ENCODE assay signal across 8 cellular contexts in genomic region chr11:67439321-67440228, GRCh38. TPM values are rescaled to one million over a fixed set of nuclear protein-coding genes. Genes with fewer than 3 reads are reported as not detected.
DNase-seq lines count a peak whose midpoint lies in the region; ATAC-seq, FAIRE-seq and TF ChIP-seq lines count a peak whose summit lies in the region.

No MANE protein-coding gene starts in this region.

- peak; percentile 13 for TF ChIP-seq POLR2A in endothelial cell of umbilical vein (IDR thresholded peaks at IDR 0.05; ENCODE audit: low read depth, low read length)
- no peak for TF ChIP-seq POLR2A in sigmoid colon (IDR thresholded peaks at IDR 0.05)
- TF ChIP-seq POLR2A in GM18505 (IDR thresholded peaks at IDR 0.05; ENCODE audit: borderline replicate concordance, extremely low read depth, insufficient read depth, insufficient read length): no peak

- POLR2A ChIA-PET in endothelial cell of umbilical vein (lab: Charles Lee): interaction anchor here (0.6 kb wide), 1 partner anchor 37 kb away, joined by 3 read pairs; no protein-coding TSS in a partner anchor

- TF ChIP-seq EP300 in sigmoid colon (IDR thresholded peaks at IDR 0.05): no peak

- peak overlapping the region; percentile 95 for H3K4me3 ChIP-seq in GM12875 (ENCODE audit: low read depth, low read length)
- no peak overlapping the region for H3K4me3 ChIP-seq in endothelial cell of umbilical vein (replicated peaks in 1 of 3; ENCODE audit: insufficient read depth in 1 of 3, low read depth in 1 of 3, low read length in 3 of 3)
- H3K4me3 ChIP-seq in sigmoid colon: no peak overlapping the region

- in situ Hi-C loops in SK-MEL-5 (cut with HindIII; ENCODE audit: low pct_unique_long_range_greater_than_20kb, low sequenced_read_pairs): no loop called here

- H3K4me2 ChIP-seq in endothelial cell of umbilical vein (ENCODE audit: insufficient read depth, low read length): no peak overlapping the region

- H3K27ac ChIP-seq in endothelial cell of umbilical vein (ENCODE audit: insufficient read depth, low read depth, low read length) (no peak overlapping the region), sigmoid colon (peak overlapping the region; percentile 32 to 53 (median 45))

- WGBS in sigmoid colon, 2 donors: 74 to 75% methylated on average over 31 of the region's 31 CpGs

- H2AFZ ChIP-seq in endothelial cell of umbilical vein (ENCODE audit: low read depth, low read length): no peak overlapping the region

- DNase-seq in AG08396 (ENCODE audit: low spot score) (peak; percentile 68), SK-MEL-5 (ENCODE audit: low read depth, low spot score) (peak; percentile 47), endothelial cell of umbilical vein (ENCODE audit: low read depth, low spot score) (peak; percentile 8), sigmoid colon (no peak), NCI-H1436 (lab: John Stamatoyannopoulos, UW) (no peak), DMS79 treated with DMSO at 0.1 percent for 48 hours (lab: John Stamatoyannopoulos, UW) (no peak)

- TF ChIP-seq CTCF in GM12875 (IDR thresholded peaks at IDR 0.05; ENCODE audit: borderline replicate concordance, insufficient read depth, low read depth, low read length) (peak; percentile 25; the same call in 1 of the 2 replicates), endothelial cell of umbilical vein (IDR thresholded peaks at IDR 0.05; ENCODE audit: extremely low read depth in 1 of 2, insufficient read depth in 1 of 2, low read depth in 1 of 2, low read length in 2 of 2) (peak in 1 of 2 donors; percentile 13), sigmoid colon (IDR thresholded peaks at IDR 0.05) (no peak)

- H3K9ac ChIP-seq in endothelial cell of umbilical vein (replicated peaks; ENCODE audit: extremely low read depth, insufficient read depth, low read length): no peak overlapping the region

- dilution Hi-C loops in endothelial cell of umbilical vein (cut with MboI; ENCODE audit: extremely low pct_ligation_motif_present, low sequenced_read_pairs): no loop called here

- no peak for FAIRE-seq in endothelial cell of umbilical vein (lab: Jason Lieb, UNC)

- intact Hi-C loops in endothelial cell of umbilical vein (cut with micrococcal nuclease) (no loop called here), sigmoid colon (cut with DNase I) (no loop called here)

- no peaks in the 10 kb centered on the region for H4K20me1 ChIP-seq in endothelial cell of umbilical vein (replicated peaks; ENCODE audit: control insufficient read depth, extremely low read depth, insufficient read depth, low read length)

- H3K36me3 ChIP-seq in endothelial cell of umbilical vein (ENCODE audit: control insufficient read depth in 2 of 2, extremely low read depth in 1 of 2, insufficient read depth in 2 of 2, low read length in 2 of 2): peaks cover 0 to 29% of the 10 kb centered on the region in 2 experiments
- H3K36me3 ChIP-seq in sigmoid colon: peaks cover 0 to 65% (median 27%) of the 10 kb centered on the region in 4 donors

- no TSS peak for BruUV-seq in endothelial cell of umbilical vein (replicated peaks; lab: Mats Ljungman, UMichigan)

- peaks cover 11% of the 10 kb centered on the region for H3K79me2 ChIP-seq in endothelial cell of umbilical vein (ENCODE audit: control insufficient read depth, insufficient read depth, low read length)

- H3K9me1 ChIP-seq in endothelial cell of umbilical vein (replicated peaks; ENCODE audit: control insufficient read depth, extremely low read depth, insufficient read depth, low read length): no peaks in the 10 kb centered on the region

- H3K4me1 ChIP-seq in endothelial cell of umbilical vein (ENCODE audit: control insufficient read depth, extremely low read depth, insufficient read depth, low read length): peaks cover 6% of the 10 kb centered on the region
- peaks cover 0 to 48% (median 31%) of the 10 kb centered on the region in 4 donors for H3K4me1 ChIP-seq in sigmoid colon

- H3K27me3 ChIP-seq in endothelial cell of umbilical vein (ENCODE audit: control insufficient read depth in 2 of 2, insufficient read depth in 2 of 2, low read length in 2 of 2) (no peaks in the 10 kb centered on the region), sigmoid colon (no peaks in the 10 kb centered on the region)

- ATAC-seq in GM18505 (IDR thresholded peaks at IDR 0.05; ENCODE audit: unreplicated experiment): no peak

- H3K9me3 ChIP-seq in endothelial cell of umbilical vein (replicated peaks; ENCODE audit: control insufficient read depth, insufficient read depth, low read length) (no peaks in the 10 kb centered on the region), sigmoid colon (no peaks in the 10 kb centered on the region)

- CTCF ChIA-PET in endothelial cell of umbilical vein (lab: Charles Lee): interaction anchor here (0.7 to 1.2 kb wide), 3 partner anchors 29 to 47 kb away, joined by 3 to 5 read pairs (median 3); partner anchors contain the start of genes PPP1CA and RAD9A

RNA-seq across cellular contexts. Expression of gene PTPRCAP, which starts 2.1 kb away (rescaled TPM):
- total RNA-seq in SK-MEL-5 (2014; rRNA removed; shearing (Covaris generic)): 0.16 and 0.79 TPM in 2 replicates
- 0.13 TPM in 1 of 2 replicates, not detected in the other for polyA plus RNA-seq in SK-MEL-5 (2015; cell fraction: cytosol; rRNA removed)
- 1.6 and 3.3 TPM in 2 replicates for polyA plus RNA-seq in SK-MEL-5 (2015; cell fraction: nucleus; rRNA removed)
- total RNA-seq in endothelial cell of umbilical vein (1.4 TPM in 1 of 2 replicates, not detected in the other), sigmoid colon (1 to 10 TPM in 3 of 4 donors, under 1 TPM in 1; 0.71 to 3.7 (median 2.1) TPM)
- polyA plus RNA-seq in endothelial cell of umbilical vein (3.6 and 6.5 TPM in 2 replicates), sigmoid colon (100 to 1,000 TPM in 1 of 3 donors, 1 to 10 TPM in 2; 2.4 to 129 (median 2.8) TPM)
- 0.66 and 0.99 TPM in 2 replicates for polyA plus RNA-seq in endothelial cell of umbilical vein (2011; cell fraction: cytosol; rRNA removed)
- 15.0 and 16.6 TPM in 2 replicates for polyA plus RNA-seq in endothelial cell of umbilical vein (2011; cell fraction: nucleus; rRNA removed)
- polyA plus RNA-seq in endothelial cell of umbilical vein (2012): 0.47 and 0.74 TPM in 2 replicates
- polyA minus RNA-seq in endothelial cell of umbilical vein: 0.79 and 0.85 TPM in 2 replicates
- polyA minus RNA-seq in endothelial cell of umbilical vein (2011; cell fraction: cytosol; rRNA and poly(A)+ RNA removed): not detected
- polyA minus RNA-seq in endothelial cell of umbilical vein (2011; cell fraction: nucleus; rRNA and poly(A)+ RNA removed): 0.38 and 1.3 TPM in 2 replicates

RNA-seq across cellular contexts. Expression of gene CORO1B, which starts 3.7 kb away (rescaled TPM):
- 94.1 and 108 TPM in 2 replicates for total RNA-seq in SK-MEL-5 (2014; rRNA removed; shearing (Covaris generic))
- polyA plus RNA-seq in SK-MEL-5 (2015; cell fraction: cytosol; rRNA removed): 168 and 172 TPM in 2 replicates
- polyA plus RNA-seq in SK-MEL-5 (2015; cell fraction: nucleus; rRNA removed): 127 and 139 TPM in 2 replicates
- total RNA-seq in endothelial cell of umbilical vein (126 and 142 TPM in 2 replicates), sigmoid colon (10 to 100 TPM; 42.9 to 52.9 (median 46.1) TPM)
- polyA plus RNA-seq in endothelial cell of umbilical vein (197 and 236 TPM in 2 replicates), sigmoid colon (100 to 1,000 TPM; 150 to 190 (median 166) TPM)
- polyA plus RNA-seq in endothelial cell of umbilical vein (2011; cell fraction: cytosol; rRNA removed): 119 and 178 TPM in 2 replicates
- 136 and 160 TPM in 2 replicates for polyA plus RNA-seq in endothelial cell of umbilical vein (2011; cell fraction: nucleus; rRNA removed)
- polyA plus RNA-seq in endothelial cell of umbilical vein (2012): 77.0 and 130 TPM in 2 replicates
- 97.2 and 116 TPM in 2 replicates for polyA minus RNA-seq in endothelial cell of umbilical vein
- 59.2 TPM for polyA minus RNA-seq in endothelial cell of umbilical vein (2011; cell fraction: cytosol; rRNA and poly(A)+ RNA removed)
- 36.0 and 65.5 TPM in 2 replicates for polyA minus RNA-seq in endothelial cell of umbilical vein (2011; cell fraction: nucleus; rRNA and poly(A)+ RNA removed)

RNA-seq across cellular contexts. Expression of gene RPS6KB2, which starts 11.3 kb away (rescaled TPM):
- total RNA-seq in SK-MEL-5 (2014; rRNA removed; shearing (Covaris generic)): 16.9 and 17.9 TPM in 2 replicates
- polyA plus RNA-seq in SK-MEL-5 (2015; cell fraction: cytosol; rRNA removed): 22.5 and 22.6 TPM in 2 replicates
- polyA plus RNA-seq in SK-MEL-5 (2015; cell fraction: nucleus; rRNA removed): 105 and 144 TPM in 2 replicates
- total RNA-seq in endothelial cell of umbilical vein: 47.8 and 53.8 TPM in 2 replicates
- 60.0 and 70.0 TPM in 2 replicates for polyA plus RNA-seq in endothelial cell of umbilical vein
- 52.4 and 60.7 TPM in 2 replicates for polyA plus RNA-seq in endothelial cell of umbilical vein (2011; cell fraction: cytosol; rRNA removed)
- 91.2 and 103 TPM in 2 replicates for polyA plus RNA-seq in endothelial cell of umbilical vein (2011; cell fraction: nucleus; rRNA removed)
- polyA plus RNA-seq in endothelial cell of umbilical vein (2012): 37.7 and 41.2 TPM in 2 replicates
- polyA minus RNA-seq in endothelial cell of umbilical vein: 43.2 and 44.7 TPM in 2 replicates
- polyA minus RNA-seq in endothelial cell of umbilical vein (2011; cell fraction: cytosol; rRNA and poly(A)+ RNA removed): 47.2 TPM
- polyA minus RNA-seq in endothelial cell of umbilical vein (2011; cell fraction: nucleus; rRNA and poly(A)+ RNA removed): 20.7 and 23.7 TPM in 2 replicates
- 10 to 100 TPM; 27.1 to 70.2 (median 35.2) TPM for total RNA-seq in sigmoid colon
- 10 to 100 TPM; 55.9 to 67.9 (median 62.0) TPM for polyA plus RNA-seq in sigmoid colon

RNA-seq across cellular contexts. Expression of gene GPR152, which starts 13.0 kb away (rescaled TPM):
- total RNA-seq in SK-MEL-5 (2014; rRNA removed; shearing (Covaris generic)): not detected in 2 replicates
- not detected in 2 replicates for polyA plus RNA-seq in SK-MEL-5 (2015; cell fraction: cytosol; rRNA removed)
- polyA plus RNA-seq in SK-MEL-5 (2015; cell fraction: nucleus; rRNA removed): not detected in 2 replicates
- total RNA-seq in endothelial cell of umbilical vein: not detected in 2 replicates
- not detected in 2 replicates for polyA plus RNA-seq in endothelial cell of umbilical vein
- polyA plus RNA-seq in endothelial cell of umbilical vein (2011; cell fraction: cytosol; rRNA removed): not detected in 2 replicates
- polyA plus RNA-seq in endothelial cell of umbilical vein (2011; cell fraction: nucleus; rRNA removed): not detected in 2 replicates
- not detected in 2 replicates for polyA plus RNA-seq in endothelial cell of umbilical vein (2012)
- not detected in 2 replicates for polyA minus RNA-seq in endothelial cell of umbilical vein
- not detected for polyA minus RNA-seq in endothelial cell of umbilical vein (2011; cell fraction: cytosol; rRNA and poly(A)+ RNA removed)
- not detected in 2 replicates for polyA minus RNA-seq in endothelial cell of umbilical vein (2011; cell fraction: nucleus; rRNA and poly(A)+ RNA removed)
- not detected for total RNA-seq in sigmoid colon
- not detected for polyA plus RNA-seq in sigmoid colon

RNA-seq across cellular contexts. Expression of gene CABP4, which starts 15.6 kb away (rescaled TPM):
- 0.18 TPM in 1 of 2 replicates, not detected in the other for total RNA-seq in SK-MEL-5 (2014; rRNA removed; shearing (Covaris generic))
- polyA plus RNA-seq in SK-MEL-5 (2015; cell fraction: cytosol; rRNA removed): not detected in 2 replicates
- not detected in 2 replicates for polyA plus RNA-seq in SK-MEL-5 (2015; cell fraction: nucleus; rRNA removed)
- 4.2 and 5.0 TPM in 2 replicates for total RNA-seq in endothelial cell of umbilical vein
- 2.4 and 2.6 TPM in 2 replicates for polyA plus RNA-seq in endothelial cell of umbilical vein
- polyA plus RNA-seq in endothelial cell of umbilical vein (2011; cell fraction: cytosol; rRNA removed): 1.1 and 1.8 TPM in 2 replicates
- 5.6 and 7.4 TPM in 2 replicates for polyA plus RNA-seq in endothelial cell of umbilical vein (2011; cell fraction: nucleus; rRNA removed)
- polyA plus RNA-seq in endothelial cell of umbilical vein (2012): 0.92 and 1.3 TPM in 2 replicates
- 1.5 and 2.2 TPM in 2 replicates for polyA minus RNA-seq in endothelial cell of umbilical vein
- not detected for polyA minus RNA-seq in endothelial cell of umbilical vein (2011; cell fraction: cytosol; rRNA and poly(A)+ RNA removed)
- polyA minus RNA-seq in endothelial cell of umbilical vein (2011; cell fraction: nucleus; rRNA and poly(A)+ RNA removed): 1.3 and 2.7 TPM in 2 replicates
- total RNA-seq in sigmoid colon: 1 to 10 TPM in 1 of 4 donors, under 1 TPM in 3; 0.41 to 1.5 (median 0.63) TPM
- under 1 TPM in 2 of 3 donors, not detected in 1; 0.60 to 0.61 TPM for polyA plus RNA-seq in sigmoid colon

Comparison
In these comparisons a context has a peak if more than half of its experiments do, and no peak if none do; other contexts are left out.
1. DNase-seq: peak in AG08396 (single experiment), SK-MEL-5 (single experiment) and endothelial cell of umbilical vein (single experiment); none in sigmoid colon (single experiment), NCI-H1436 (single experiment) and DMS79 treated with DMSO at 0.1 percent for 48 hours (single experiment).